In genomic region chr19:28386080-28386869, GRCh38 we compare ENCODE assay signal across 18 cellular contexts.
"Had no signal": no experiment of that assay in that cellular context is flagged by ENCODE, and none has a peak within 500 bp of the region (broad histone marks: within the 10 kb centered on the region; RNA-seq: fewer than 3 reads in every experiment).

No MANE protein-coding gene starts in this region.

- H3K36me3 ChIP-seq: cardiac muscle cell, gastrocnemius medialis, heart right ventricle, left ventricle myocardium inferior, thoracic aorta, uterus had no signal

- H3K4me3 ChIP-seq: cardiac muscle cell, coronary artery, gastrocnemius medialis, heart right ventricle, left ventricle myocardium inferior, psoas muscle, thoracic aorta, uterus had no signal

- H3K27ac Mint-ChIP-seq: memory B cell, nephron progenitor cell had no signal

- H3K27me3 ChIP-seq: uterus had no signal

- H3K4me3 Mint-ChIP-seq: memory B cell, nephron progenitor cell had no signal

- H3K4me1 Mint-ChIP-seq: memory B cell had no signal

- H3K9me3 ChIP-seq: gastrocnemius medialis, left ventricle myocardium inferior, psoas muscle, thoracic aorta, uterus had no signal

- H3K4me1 ChIP-seq: gastrocnemius medialis, heart right ventricle, left ventricle myocardium inferior, psoas muscle, uterus had no signal

- H3K36me3 Mint-ChIP-seq: memory B cell had no signal

- DNase-seq: activated CD4-positive, alpha-beta T cell treated with anti-CD3 and anti-CD28 coated beads, Interleukin-2, amount 50 U/mL, for 1 hour; activated gamma-delta T cell treated with Interleukin-2 at 50 U/mL for 16 hours; activated T-cell treated with anti-CD3 and anti-CD28 coated beads, Interleukin-2, amount 50 U/mL, for 4 hours; effector CD8-positive, alpha-beta T cell; gastrocnemius medialis; heart right ventricle; left ventricle myocardium inferior; nephron progenitor cell; psoas muscle; stimulated activated CD4-positive, alpha-beta T cell treated with anti-CD3 and anti-CD28 coated beads, Interleukin-2, amount 100 ng/mL, for 24 hours; stimulated activated naive CD8-positive, alpha-beta T cell treated with anti-CD3 and anti-CD28 coated beads, Interleukin-15, Interleukin-2, amounts not matched to agents 100 U/mL and 50 U/mL, for 24 hours; SW 1271; uterus had no signal

- ATAC-seq: activated T-cell treated with anti-CD3 and anti-CD28 coated beads, Interleukin-2, amount 50 U/mL, for 4 hours; gastrocnemius medialis; heart right ventricle; psoas muscle; sciatic nerve; stimulated activated naive CD8-positive, alpha-beta T cell treated with anti-CD3 and anti-CD28 coated beads, Interleukin-15, Interleukin-2, amounts not matched to agents 100 U/mL and 50 U/mL, for 24 hours had no signal

- H3K27me3 Mint-ChIP-seq: memory B cell had no signal

- H3K27ac ChIP-seq: cardiac muscle cell, coronary artery, gastrocnemius medialis, heart right ventricle, left ventricle myocardium inferior, psoas muscle, thoracic aorta, uterus had no signal
